22 cellular contexts compared by ENCODE assay signal in the genomic region with DNA sequence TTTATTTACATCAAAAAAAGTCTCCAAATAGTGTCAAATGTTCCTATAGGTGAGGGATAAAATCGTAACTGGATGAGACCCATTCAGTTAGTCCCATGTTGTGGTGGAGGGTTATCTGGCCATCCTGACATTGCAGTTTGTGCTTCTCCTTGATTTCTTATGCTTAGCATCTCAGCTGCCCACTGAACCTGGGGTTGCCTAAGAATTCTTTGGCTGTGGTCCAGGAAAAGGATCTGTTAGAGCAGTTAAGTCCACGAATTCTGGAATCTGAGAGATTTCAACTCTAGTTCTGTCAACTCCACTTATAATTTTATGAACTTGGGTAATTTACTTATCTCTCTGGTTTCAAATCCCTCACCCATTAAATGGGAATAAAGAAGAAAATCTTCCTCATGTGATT.
DNase-seq lines count a peak whose midpoint lies in the region; ATAC-seq, FAIRE-seq and TF ChIP-seq lines count a peak whose summit lies in the region.
"Had no signal": no experiment of that assay in that cellular context is flagged by ENCODE, and none has a peak within 500 bp of the region (broad histone marks: within the 10 kb centered on the region; RNA-seq: fewer than 3 reads in every experiment).

No MANE protein-coding gene starts in this region.

- H3K4me3 Mint-ChIP-seq in GM23338 (no peak overlapping the region), astrocyte (ENCODE audit: unreplicated experiment) (no peak overlapping the region)
- H3K4me3 Mint-ChIP-seq: activated naive CD8-positive, alpha-beta T cell treated with anti-CD3 and anti-CD28 coated beads, Interleukin-2, amount 10 ng/mL, durations not matched to agents 7 days and 5 days; natural killer cell treated with Interleukin-12 subunit alpha and Interleukin-12 subunit beta and Interleukin-15 and Interleukin-18, amount 100 ng/mL, for 72 hours had no signal

- H3K27ac ChIP-seq in GM23338 (ENCODE audit: low read depth), result no peak overlapping the region
- no peak overlapping the region for H3K27ac ChIP-seq in astrocyte (ENCODE audit: low read depth, low read length)
- no peak overlapping the region for H3K27ac ChIP-seq in hepatocyte
- peak overlapping the region; percentile 13 for H3K27ac ChIP-seq in smooth muscle cell (ENCODE audit: low read depth)
- H3K27ac ChIP-seq: esophagus squamous epithelium, gastroesophageal sphincter, HL-60, transverse colon had no signal

- H3K9me3 ChIP-seq in astrocyte (ENCODE audit: insufficient read depth, low read depth, low read length) (no peaks in the 10 kb centered on the region), hepatocyte (ENCODE audit: low read depth) (no peaks in the 10 kb centered on the region), smooth muscle cell (replicated peaks; ENCODE audit: low read depth) (no peaks in the 10 kb centered on the region)
- H3K9me3 ChIP-seq: esophagus squamous epithelium, gastroesophageal sphincter, transverse colon had no signal

- no peak for FAIRE-seq in astrocyte (lab: Jason Lieb, UNC)

- no peaks in the 10 kb centered on the region for H3K27me3 Mint-ChIP-seq in GM23338 (ENCODE audit: insufficient read depth, low read depth, poor library complexity)
- no peaks in the 10 kb centered on the region for H3K27me3 Mint-ChIP-seq in astrocyte (ENCODE audit: low read depth, unreplicated experiment)
- H3K27me3 Mint-ChIP-seq: activated naive CD8-positive, alpha-beta T cell treated with anti-CD3 and anti-CD28 coated beads, Interleukin-2, amount 10 ng/mL, durations not matched to agents 7 days and 5 days; natural killer cell treated with Interleukin-12 subunit alpha and Interleukin-12 subunit beta and Interleukin-15 and Interleukin-18, amount 100 ng/mL, for 72 hours had no signal

- no peak for DNase-seq in GM23338 (ENCODE audit: low spot score)
- no peak for DNase-seq in astrocyte (ENCODE audit: low read depth)
- DNase-seq in hepatocyte (ENCODE audit: low spot score), result peak; percentile 21
- no peak for DNase-seq in smooth muscle cell (lab: John Stamatoyannopoulos, UW; ENCODE audit: unreplicated experiment)
- DNase-seq in DMS 273 treated with DMSO at 0.1 percent for 48 hours (lab: John Stamatoyannopoulos, UW), result no peak
- no peak for DNase-seq in activated naive CD4-positive, alpha-beta T cell treated with Interleukin-2 at 50 U/mL for 16 hours
- no peak for DNase-seq in Kasumi-1 (lab: John Stamatoyannopoulos, UW)
- DNase-seq: activated CD4-positive, alpha-beta T cell treated with anti-CD3 and anti-CD28 coated beads for 4 hours; activated CD8-positive, alpha-beta memory T cell treated with anti-CD3 and anti-CD28 coated beads for 24 hours; activated effector memory CD4-positive, alpha-beta T cell treated with Interleukin-2 at 50 U/mL for 16 hours; activated naive CD8-positive, alpha-beta T cell treated with anti-CD3 and anti-CD28 coated beads, Interleukin-2, amount 10 ng/mL, durations not matched to agents 7 days and 5 days; cortex of kidney; esophagus squamous epithelium; NCI-H1092; NCI-H187; NCI-H524 treated with DMSO at 0.1 percent for 48 hours; Right ventricle myocardium superior; stimulated activated CD4-positive, alpha-beta T cell treated with anti-CD3 and anti-CD28 coated beads, Interleukin-2, amount 100 ng/mL, for 48 hours; transverse colon had no signal

- H3K4me1 ChIP-seq in GM23338 (ENCODE audit: insufficient read depth) (no peaks in the 10 kb centered on the region), astrocyte (ENCODE audit: insufficient read depth, low read length) (peaks cover 6% of the 10 kb centered on the region), hepatocyte (ENCODE audit: insufficient read depth) (no peaks in the 10 kb centered on the region), smooth muscle cell (ENCODE audit: low read depth) (peaks cover 3% of the 10 kb centered on the region)
- H3K4me1 ChIP-seq: esophagus squamous epithelium, gastroesophageal sphincter, transverse colon had no signal

- no peak overlapping the region for H3K4me2 ChIP-seq in GM23338
- H3K4me2 ChIP-seq in astrocyte (ENCODE audit: low read length), result peak overlapping the region; percentile 30
- no peak overlapping the region for H3K4me2 ChIP-seq in hepatocyte
- H3K4me2 ChIP-seq in smooth muscle cell, result no peak overlapping the region

- H3K27ac Mint-ChIP-seq in GM23338, result no peak overlapping the region
- H3K27ac Mint-ChIP-seq in astrocyte (ENCODE audit: unreplicated experiment), result peak overlapping the region; percentile 27
- H3K27ac Mint-ChIP-seq: activated naive CD8-positive, alpha-beta T cell treated with anti-CD3 and anti-CD28 coated beads, Interleukin-2, amount 10 ng/mL, durations not matched to agents 7 days and 5 days; natural killer cell treated with Interleukin-12 subunit alpha and Interleukin-12 subunit beta and Interleukin-15 and Interleukin-18, amount 100 ng/mL, for 72 hours had no signal

- no peaks in the 10 kb centered on the region for H3K36me3 Mint-ChIP-seq in GM23338 (ENCODE audit: low read depth)
- H3K36me3 Mint-ChIP-seq in astrocyte (ENCODE audit: low read depth, unreplicated experiment), result no peaks in the 10 kb centered on the region
- H3K36me3 Mint-ChIP-seq: activated naive CD8-positive, alpha-beta T cell treated with anti-CD3 and anti-CD28 coated beads, Interleukin-2, amount 10 ng/mL, durations not matched to agents 7 days and 5 days; natural killer cell treated with Interleukin-12 subunit alpha and Interleukin-12 subunit beta and Interleukin-15 and Interleukin-18, amount 100 ng/mL, for 72 hours had no signal

- no peaks in the 10 kb centered on the region for H3F3A ChIP-seq in GM23338 (replicated peaks; ENCODE audit: low read depth)
- peaks cover 5% of the 10 kb centered on the region for H3F3A ChIP-seq in smooth muscle cell (ENCODE audit: low read depth)

- H3K9me2 ChIP-seq in GM23338 (ENCODE audit: insufficient read depth), result no peaks in the 10 kb centered on the region
- no peaks in the 10 kb centered on the region for H3K9me2 ChIP-seq in hepatocyte (replicated peaks; ENCODE audit: insufficient read depth)

- H3K79me2 ChIP-seq in GM23338 (replicated peaks; ENCODE audit: insufficient read depth), result no peaks in the 10 kb centered on the region
- no peaks in the 10 kb centered on the region for H3K79me2 ChIP-seq in astrocyte (ENCODE audit: insufficient read depth, low read length)
- no peaks in the 10 kb centered on the region for H3K79me2 ChIP-seq in hepatocyte
- no peaks in the 10 kb centered on the region for H3K79me2 ChIP-seq in smooth muscle cell (ENCODE audit: low read depth)

- no peak for ATAC-seq in GM23338
- ATAC-seq: gastroesophageal sphincter; natural killer cell treated with Interleukin-12 subunit alpha and Interleukin-12 subunit beta and Interleukin-15 and Interleukin-18, amount 100 ng/mL, for 72 hours had no signal

- H3K27me3 ChIP-seq in GM23338 (ENCODE audit: insufficient read depth), result no peaks in the 10 kb centered on the region
- H3K27me3 ChIP-seq in astrocyte (ENCODE audit: insufficient read depth, low read length), result no peaks in the 10 kb centered on the region
- H3K27me3 ChIP-seq in hepatocyte, result no peaks in the 10 kb centered on the region
- no peaks in the 10 kb centered on the region for H3K27me3 ChIP-seq in smooth muscle cell (ENCODE audit: low read depth)
- H3K27me3 ChIP-seq: esophagus squamous epithelium, gastroesophageal sphincter, transverse colon had no signal

- H3K9ac ChIP-seq in astrocyte (ENCODE audit: low read length), result no peak overlapping the region
- H3K9ac ChIP-seq in smooth muscle cell (ENCODE audit: low read depth), result no peak overlapping the region

- H3K36me3 ChIP-seq in GM23338 (ENCODE audit: insufficient read depth) (no peaks in the 10 kb centered on the region), astrocyte (ENCODE audit: insufficient read depth, low read length) (no peaks in the 10 kb centered on the region), hepatocyte (replicated peaks; ENCODE audit: insufficient read depth, low read depth) (no peaks in the 10 kb centered on the region), smooth muscle cell (ENCODE audit: low read depth) (no peaks in the 10 kb centered on the region)
- H3K36me3 ChIP-seq: esophagus squamous epithelium, gastroesophageal sphincter, transverse colon had no signal

- 76% methylated on average over 2 of the region's 2 CpGs for WGBS in hepatocyte (ENCODE audit: low lambda C conversion rate, missing lambda C conversion rate)
- WGBS in smooth muscle cell (ENCODE audit: low lambda C conversion rate), result 57% methylated on average over 2 of the region's 2 CpGs

- TF ChIP-seq CTCF in GM23338 (conservative IDR thresholded peaks at IDR 0.05; ENCODE audit: low read depth in 2 of 2) (no peak), astrocyte (IDR thresholded peaks at IDR 0.05; ENCODE audit: insufficient read depth, low read depth, low read length) (no peak), hepatocyte (IDR thresholded peaks at IDR 0.05; ENCODE audit: poor library complexity) (no peak), smooth muscle cell (IDR thresholded peaks at IDR 0.05; ENCODE audit: borderline replicate concordance, insufficient read depth, poor library complexity, severe bottlenecking) (no peak)

- H4K20me1 ChIP-seq in GM23338 (replicated peaks; ENCODE audit: insufficient read depth) (no peaks in the 10 kb centered on the region), astrocyte (ENCODE audit: insufficient read depth, low read length) (no peaks in the 10 kb centered on the region), hepatocyte (ENCODE audit: insufficient read depth, poor library complexity, severe bottlenecking) (no peaks in the 10 kb centered on the region), smooth muscle cell (ENCODE audit: low read depth) (no peaks in the 10 kb centered on the region)

- H2AFZ ChIP-seq in GM23338, result peak overlapping the region; percentile 24; the same call in 1 of the 2 replicates
- peak overlapping the region; percentile 41 for H2AFZ ChIP-seq in astrocyte (ENCODE audit: low read depth, low read length)
- H2AFZ ChIP-seq in hepatocyte, result no peak overlapping the region
- H2AFZ ChIP-seq in smooth muscle cell (ENCODE audit: low read depth), result no peak overlapping the region

- H3K4me1 Mint-ChIP-seq in GM23338, result no peaks in the 10 kb centered on the region
- H3K4me1 Mint-ChIP-seq in astrocyte (ENCODE audit: low read depth, unreplicated experiment), result peaks cover 4% of the 10 kb centered on the region
- H3K4me1 Mint-ChIP-seq: activated naive CD8-positive, alpha-beta T cell treated with anti-CD3 and anti-CD28 coated beads, Interleukin-2, amount 10 ng/mL, durations not matched to agents 7 days and 5 days had no signal

- H3K9me3 Mint-ChIP-seq in GM23338 (no peaks in the 10 kb centered on the region), astrocyte (ENCODE audit: unreplicated experiment) (no peaks in the 10 kb centered on the region)
- H3K9me3 Mint-ChIP-seq: activated naive CD8-positive, alpha-beta T cell treated with anti-CD3 and anti-CD28 coated beads, Interleukin-2, amount 10 ng/mL, durations not matched to agents 7 days and 5 days had no signal

- no peak overlapping the region for H3K4me3 ChIP-seq in GM23338
- no peak overlapping the region for H3K4me3 ChIP-seq in astrocyte (ENCODE audit: insufficient read depth, low read depth, low read length)
- no peak overlapping the region for H3K4me3 ChIP-seq in hepatocyte
- H3K4me3 ChIP-seq in smooth muscle cell, result no peak overlapping the region
- H3K4me3 ChIP-seq: esophagus squamous epithelium, gastroesophageal sphincter, transverse colon had no signal

TF ChIP-seq in GM23338, 12 proteins besides CTCF, POLR2A, EP300 and RAD21 (continues in another document):
- TF ChIP-seq EZH2phosphoT487 (IDR thresholded peaks at IDR 0.05; ENCODE audit: unreplicated experiment), result no peak
- TF ChIP-seq POLR2AphosphoS5 (IDR thresholded peaks at IDR 0.05; ENCODE audit: low read depth), result no peak

Comparison
In these comparisons a context has a peak if more than half of its experiments do, and no peak if none do; other contexts are left out.
1. H2AFZ ChIP-seq: peak in GM23338 (single experiment) and astrocyte (single experiment); none in hepatocyte (single experiment) and smooth muscle cell (single experiment).